In the genomic region with DNA sequence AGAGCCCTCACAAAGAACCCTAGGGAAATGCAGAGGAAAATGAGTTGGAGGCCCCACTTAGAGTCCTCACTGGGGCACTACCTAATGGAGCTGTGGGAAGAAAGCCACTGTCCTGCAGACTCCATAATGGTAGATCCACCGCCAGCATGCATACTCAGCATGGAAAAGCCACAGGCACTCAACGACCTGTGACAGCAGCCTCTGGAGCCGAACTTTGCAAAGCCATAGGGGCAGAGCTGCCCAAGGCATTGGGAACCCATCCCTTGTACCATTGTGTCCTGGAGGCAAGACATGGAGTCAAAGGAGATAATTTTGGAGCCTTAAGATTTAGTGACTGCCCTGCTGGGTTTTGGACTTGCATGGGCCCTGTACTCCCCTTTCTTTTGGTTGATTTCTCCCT, we compare ENCODE assay signal across 10 cellular contexts. TPM values are rescaled to one million over a fixed set of nuclear protein-coding genes. Genes with fewer than 3 reads are reported as not detected.
"Had no signal": no experiment of that assay in that cellular context is flagged by ENCODE, and none has a peak within 500 bp of the region (broad histone marks: within the 10 kb centered on the region; RNA-seq: fewer than 3 reads in every experiment).

No MANE protein-coding gene starts in this region.

- H3K4me1 Mint-ChIP-seq: GM23338, IgD-negative memory B cell had no signal

- DNase-seq: H9, HCEC 1CT, KBM-7 had no signal

- H3K4me3 Mint-ChIP-seq: GM23338, H9, IgD-negative memory B cell had no signal

- H3K4me3 ChIP-seq: GM23338 had no signal

- H3K27ac ChIP-seq: HL-60 had no signal

- H3K9me3 Mint-ChIP-seq: GM23338, H9 had no signal

- H2AFZ ChIP-seq: GM23338 had no signal

- H3K4me2 ChIP-seq: GM23338 had no signal

- H3K27me3 Mint-ChIP-seq: IgD-negative memory B cell had no signal

- H3K36me3 Mint-ChIP-seq: IgD-negative memory B cell had no signal

- H3K27ac Mint-ChIP-seq: GM23338, H9, IgD-negative memory B cell had no signal

- ATAC-seq: GM23338, HepG2 had no signal

- FAIRE-seq: H1, H54, HepG2 had no signal

RNA-seq across cellular contexts. Expression of gene BBOX1, which starts 18.8 kb away (rescaled TPM):
- total RNA-seq: GM23338, H1, H9, HepG2, HT1080 had no signal
- polyA plus RNA-seq: GM23338, H1, HepG2, IgD-negative memory B cell had no signal
